ENCODE assay signal across 12 cellular contexts in the genomic region with DNA sequence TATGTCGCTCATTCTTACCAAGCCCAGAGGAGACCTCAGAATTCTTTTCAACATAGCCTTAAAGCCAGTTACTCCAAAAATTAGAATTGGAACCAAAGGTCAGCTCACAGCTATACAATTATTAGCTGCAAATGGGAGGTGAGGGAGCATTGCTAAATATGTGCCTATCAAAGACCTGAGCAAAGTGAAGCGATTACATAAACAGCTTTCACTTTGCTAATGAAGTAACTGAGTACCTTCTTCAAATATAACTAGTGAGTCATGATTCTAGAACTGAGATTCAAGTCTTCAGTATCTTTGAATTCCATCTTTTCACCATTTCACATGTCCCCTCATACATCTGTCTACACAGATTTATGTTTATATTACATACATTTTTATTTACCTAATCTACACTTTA.
DNase-seq lines count a peak whose midpoint lies in the region; ATAC-seq, FAIRE-seq and TF ChIP-seq lines count a peak whose summit lies in the region.
"Had no signal": no experiment of that assay in that cellular context is flagged by ENCODE, and none has a peak within 500 bp of the region (broad histone marks: within the 10 kb centered on the region; RNA-seq: fewer than 3 reads in every experiment).

No MANE protein-coding gene starts in this region.

- H2AFZ ChIP-seq in PC-3 (ENCODE audit: low read length) (no peak overlapping the region), osteoblast (ENCODE audit: low read length) (no peak overlapping the region), HepG2 (ENCODE audit: low read length) (no peak overlapping the region)

- FAIRE-seq in HepG2 (lab: Jason Lieb, UNC), result no peak
- FAIRE-seq: A204.1 had no signal

- TF ChIP-seq CTCF in PC-3 (conservative IDR thresholded peaks at IDR 0.05; ENCODE audit: low read depth, low read length) (no peak), osteoblast (IDR thresholded peaks at IDR 0.05; ENCODE audit: extremely low read depth, low read depth, low read length) (no peak), HepG2 (CRISPR knock-in tag; IDR thresholded peaks at IDR 0.05) (no peak)

- no peak for TF ChIP-seq EP300 in HepG2 (IDR thresholded peaks at IDR 0.05; ENCODE audit: low read depth in 2 of 2, low read length in 2 of 2)
- no peak for TF ChIP-seq EP300 in HepG2 (CRISPR knock-in tag; IDR thresholded peaks at IDR 0.05; ENCODE audit: borderline replicate concordance)

- peak; percentile 21 for DNase-seq in PC-3
- DNase-seq in osteoblast (ENCODE audit: insufficient read length, low spot score, missing footprints), result peak; percentile 5
- DNase-seq in COLO668 (lab: John Stamatoyannopoulos, UW; ENCODE audit: unreplicated experiment), result no peak
- no peak for DNase-seq in T-helper 2 cell
- no peak for DNase-seq in HepG2 (ENCODE audit: low spot score)
- DNase-seq: Caco-2; CD8-positive, alpha-beta T cell; HCEC 1CT had no signal

- TF ChIP-seq RAD21 in HepG2 (CRISPR knock-in tag; IDR thresholded peaks at IDR 0.05), result no peak

- H3K4me1 ChIP-seq in PC-3 (ENCODE audit: insufficient read depth, low read length) (peaks cover 22% of the 10 kb centered on the region), osteoblast (ENCODE audit: insufficient read depth, low read length) (no peaks in the 10 kb centered on the region), HepG2 (ENCODE audit: insufficient read depth, low read length) (peaks cover 18% of the 10 kb centered on the region; the same call in 1 of the 2 replicates)

- no peaks in the 10 kb centered on the region for H3K79me2 ChIP-seq in PC-3 (ENCODE audit: low read length)
- H3K79me2 ChIP-seq in osteoblast (ENCODE audit: insufficient read depth, low read length), result no peaks in the 10 kb centered on the region
- H3K79me2 ChIP-seq in HepG2 (ENCODE audit: insufficient read depth, low read length), result no peaks in the 10 kb centered on the region

- H3K9me3 ChIP-seq in PC-3 (ENCODE audit: low read length) (no peaks in the 10 kb centered on the region), osteoblast (ENCODE audit: low read depth, low read length) (no peaks in the 10 kb centered on the region), HepG2 (ENCODE audit: low read length) (no peaks in the 10 kb centered on the region)
- H3K9me3 ChIP-seq: Caco-2 had no signal

- H3K27ac ChIP-seq in PC-3 (ENCODE audit: low read length), result no peak overlapping the region
- H3K27ac ChIP-seq in osteoblast (ENCODE audit: low read depth, low read length), result no peak overlapping the region
- H3K27ac ChIP-seq in HepG2 (ENCODE audit: extremely low read length, insufficient read depth, low read length), result no peak overlapping the region
- H3K27ac ChIP-seq: HL-60 had no signal

- no peaks in the 10 kb centered on the region for H3F3A ChIP-seq in PC-3 (ENCODE audit: low read length, unreplicated experiment)

- H3K36me3 ChIP-seq in PC-3 (ENCODE audit: low read depth, low read length), result no peaks in the 10 kb centered on the region
- H3K36me3 ChIP-seq in osteoblast (ENCODE audit: insufficient read depth, low read length), result no peaks in the 10 kb centered on the region
- H3K36me3 ChIP-seq in HepG2 (replicated peaks in 1 of 2; ENCODE audit: control insufficient read depth in 1 of 2, insufficient read depth in 2 of 2, low read length in 2 of 2), result no peaks in the 10 kb centered on the region

- ATAC-seq in GM18867 (IDR thresholded peaks at IDR 0.05; ENCODE audit: unreplicated experiment), result peak; percentile 40
- ATAC-seq in PC-3, result no peak
- peak; percentile 36 for ATAC-seq in esophagus mucosa
- ATAC-seq in HepG2, result no peak
- ATAC-seq: CD8-positive, alpha-beta T cell had no signal

- no peak overlapping the region for H3K9ac ChIP-seq in PC-3 (ENCODE audit: low read length)
- H3K9ac ChIP-seq in HepG2 (ENCODE audit: insufficient read depth, low read depth, low read length), result no peak overlapping the region

- BruUV-seq in PC-3 (replicated peaks; lab: Mats Ljungman, UMichigan) (no TSS peak), HepG2 (replicated peaks; lab: Mats Ljungman, UMichigan) (no TSS peak)

- no peaks in the 10 kb centered on the region for H3K9me2 ChIP-seq in PC-3 (replicated peaks; ENCODE audit: low read length)

- H3K4me3 ChIP-seq in PC-3 (ENCODE audit: low read length) (no peak overlapping the region), osteoblast (ENCODE audit: insufficient read depth, low read length) (no peak overlapping the region), HepG2 (replicated peaks in 1 of 3; ENCODE audit: insufficient read depth in 1 of 3, low read depth in 2 of 3, low read length in 3 of 3) (no peak overlapping the region)

- POLR2A ChIA-PET in PC-3 (lab: Charles Lee; ENCODE audit: unreplicated experiment) (no interaction called here), HepG2 (lab: Yijun Ruan, JAX) (no interaction called here)

- H4K20me1 ChIP-seq in PC-3 (ENCODE audit: low read length) (no peaks in the 10 kb centered on the region), osteoblast (ENCODE audit: insufficient read depth, low read length) (no peaks in the 10 kb centered on the region), HepG2 (ENCODE audit: insufficient read depth, low read length) (no peaks in the 10 kb centered on the region)

- intact Hi-C loops in PC-3 (cut with micrococcal nuclease), result no loop called here
- intact Hi-C loops in HepG2 (cut with micrococcal nuclease; ENCODE audit: unreplicated experiment), result no loop called here

- CTCF ChIA-PET in PC-3 (lab: Charles Lee) (no interaction called here), HepG2 (lab: Yijun Ruan, JAX; ENCODE audit: low intra/inter-chr PET ratio, low total read pairs) (no interaction called here)

- H3K27me3 ChIP-seq in PC-3 (ENCODE audit: low read length) (no peaks in the 10 kb centered on the region), osteoblast (ENCODE audit: insufficient read depth, low read length) (no peaks in the 10 kb centered on the region), HepG2 (ENCODE audit: control insufficient read depth in 1 of 2, insufficient read depth in 2 of 2, low read length in 2 of 2) (no peaks in the 10 kb centered on the region)

- no peak for TF ChIP-seq POLR2A in HepG2 (IDR thresholded peaks at IDR 0.05; ENCODE audit: insufficient read depth in 1 of 2, low read depth in 2 of 2, low read length in 2 of 2)

- 23% methylated on average over 2 of the region's 2 CpGs for WGBS in HepG2 (ENCODE audit: low lambda C conversion rate)

- in situ Hi-C loops in HepG2 (cut with HindIII; ENCODE audit: extremely low pct_ligation_motif_present, low pct_unique_long_range_greater_than_20kb), result no loop called here

- H3K4me2 ChIP-seq in PC-3 (ENCODE audit: low read length) (no peak overlapping the region), osteoblast (ENCODE audit: insufficient read depth, low read length) (no peak overlapping the region), HepG2 (ENCODE audit: low read depth, low read length) (no peak overlapping the region)

TF ChIP-seq in HepG2, 621 proteins besides CTCF, POLR2A, EP300 and RAD21 (continues in another document):
- TF ChIP-seq ZSCAN21 (CRISPR knock-in tag; IDR thresholded peaks at IDR 0.05; ENCODE audit: borderline replicate concordance) (no peak), SATB2 (CRISPR knock-in tag; IDR thresholded peaks at IDR 0.05) (no peak), U2AF2 (IDR thresholded peaks at IDR 0.05; ENCODE audit: low read depth, low read length) (no peak), ZBTB7B (CRISPR knock-in tag; IDR thresholded peaks at IDR 0.05) (no peak), ZNF282 (IDR thresholded peaks at IDR 0.05; ENCODE audit: partially characterized antibody) (no peak), ZNF569 (CRISPR knock-in tag; IDR thresholded peaks at IDR 0.05; ENCODE audit: borderline replicate concordance) (no peak)
- TF ChIP-seq, protein P1, sequence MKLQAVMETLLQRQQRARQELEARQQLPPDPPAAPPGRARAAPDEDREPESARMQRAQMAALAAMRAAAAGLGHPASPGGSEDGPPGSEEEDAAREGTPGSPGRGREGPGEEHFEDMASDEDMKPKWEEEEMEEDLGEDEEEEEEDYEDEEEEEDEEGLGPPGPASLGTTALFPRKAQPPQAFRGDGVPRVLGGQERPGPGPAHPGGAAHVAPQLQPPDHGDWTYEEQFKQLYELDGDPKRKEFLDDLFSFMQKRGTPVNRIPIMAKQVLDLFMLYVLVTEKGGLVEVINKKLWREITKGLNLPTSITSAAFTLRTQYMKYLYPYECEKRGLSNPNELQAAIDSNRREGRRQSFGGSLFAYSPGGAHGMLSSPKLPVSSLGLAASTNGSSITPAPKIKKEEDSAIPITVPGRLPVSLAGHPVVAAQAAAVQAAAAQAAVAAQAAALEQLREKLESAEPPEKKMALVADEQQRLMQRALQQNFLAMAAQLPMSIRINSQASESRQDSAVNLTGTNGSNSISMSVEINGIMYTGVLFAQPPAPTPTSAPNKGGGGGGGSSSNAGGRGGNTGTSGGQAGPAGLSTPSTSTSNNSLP (IDR thresholded peaks at IDR 0.05; ENCODE audit: low read depth, low read length), result no peak
- TF ChIP-seq, protein P2, sequence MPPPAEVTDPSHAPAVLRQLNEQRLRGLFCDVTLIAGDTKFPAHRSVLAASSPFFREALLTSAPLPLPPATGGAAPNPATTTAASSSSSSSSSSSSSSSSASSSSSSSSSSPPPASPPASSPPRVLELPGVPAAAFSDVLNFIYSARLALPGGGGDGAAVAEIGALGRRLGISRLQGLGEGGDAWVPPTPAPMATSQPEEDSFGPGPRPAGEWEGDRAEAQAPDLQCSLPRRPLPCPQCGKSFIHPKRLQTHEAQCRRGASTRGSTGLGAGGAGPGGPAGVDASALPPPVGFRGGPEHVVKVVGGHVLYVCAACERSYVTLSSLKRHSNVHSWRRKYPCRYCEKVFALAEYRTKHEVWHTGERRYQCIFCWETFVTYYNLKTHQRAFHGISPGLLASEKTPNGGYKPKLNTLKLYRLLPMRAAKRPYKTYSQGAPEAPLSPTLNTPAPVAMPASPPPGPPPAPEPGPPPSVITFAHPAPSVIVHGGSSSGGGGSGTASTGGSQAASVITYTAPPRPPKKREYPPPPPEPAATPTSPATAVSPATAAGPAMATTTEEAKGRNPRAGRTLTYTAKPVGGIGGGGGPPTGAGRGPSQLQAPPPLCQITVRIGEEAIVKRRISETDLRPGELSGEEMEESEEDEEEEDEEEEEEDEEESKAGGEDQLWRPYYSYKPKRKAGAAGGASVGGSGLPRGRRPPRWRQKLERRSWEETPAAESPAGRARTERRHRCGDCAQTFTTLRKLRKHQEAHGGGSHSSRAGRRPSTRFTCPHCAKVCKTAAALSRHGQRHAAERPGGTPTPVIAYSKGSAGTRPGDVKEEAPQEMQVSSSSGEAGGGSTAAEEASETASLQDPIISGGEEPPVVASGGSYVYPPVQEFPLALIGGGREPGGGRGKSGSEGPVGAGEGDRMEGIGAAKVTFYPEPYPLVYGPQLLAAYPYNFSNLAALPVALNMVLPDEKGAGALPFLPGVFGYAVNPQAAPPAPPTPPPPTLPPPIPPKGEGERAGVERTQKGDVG (CRISPR knock-in tag; IDR thresholded peaks at IDR 0.05; ENCODE audit: borderline replicate concordance), result no peak

Comparison
In these comparisons a context has a peak if more than half of its experiments do, and no peak if none do; other contexts are left out.
1. ATAC-seq: peak in GM18867 (single experiment) and esophagus mucosa (single experiment); none in PC-3 (single experiment) and HepG2 (single experiment).
2. DNase-seq: peak in PC-3 (single experiment) and osteoblast (single experiment); none in COLO668 (single experiment), T-helper 2 cell (0 of 5) and HepG2 (single experiment).